In genomic region chr2:12637754-12638153, GRCh38 we compare ENCODE assay signal across 1 cellular context.
TF ChIP-seq lines count a peak whose summit lies in the region.

No MANE protein-coding gene starts in this region.

TF ChIP-seq in SK-N-SH, 30 proteins besides CTCF, POLR2A, EP300 and RAD21 (continued from another document):
- TF ChIP-seq RCOR1 (IDR thresholded peaks at IDR 0.05; ENCODE audit: low read length) (no peak), EZH2phosphoT487 (IDR thresholded peaks at IDR 0.05; ENCODE audit: borderline replicate concordance, low read depth) (no peak), USF1 (IDR thresholded peaks at IDR 0.05; ENCODE audit: borderline replicate concordance, low read depth) (no peak)
